In genomic region chr20:14950633-14951032, GRCh38 we compare ENCODE assay signal across 18 cellular contexts.
DNase-seq lines count a peak whose midpoint lies in the region; ATAC-seq, FAIRE-seq and TF ChIP-seq lines count a peak whose summit lies in the region.
"Had no signal": no experiment of that assay in that cellular context is flagged by ENCODE, and none has a peak within 500 bp of the region (broad histone marks: within the 10 kb centered on the region; RNA-seq: fewer than 3 reads in every experiment).

No MANE protein-coding gene starts in this region.

- no peaks in the 10 kb centered on the region for H3K36me3 ChIP-seq in uterus

- no peaks in the 10 kb centered on the region for H3K27me3 ChIP-seq in uterus

- DNase-seq in uterus, result peak in 1 of 2 donors; percentile 34
- DNase-seq in middle frontal gyrus (ENCODE audit: extremely low spot score, low spot score), result no peak
- DNase-seq in hepatic stellate cell (ENCODE audit: low spot score), result no peak
- DNase-seq: C1 segment of cervical spinal cord, HFFc6, NCI-H187 treated with DMSO at 0.1 percent for 48 hours, NCI-H446, NCI-H69, OCI-M1, SHP77 treated with DMSO at 0.1 percent for 48 hours had no signal

- FAIRE-seq in endometrium (lab: Jason Lieb, UNC), result peak; percentile 97
- FAIRE-seq: GM19239, K562 had no signal

- H3K4me3 ChIP-seq in uterus, result no peak overlapping the region
- H3K4me3 ChIP-seq: A549, K562 had no signal

- H3K27ac ChIP-seq in uterus, result peak overlapping the region; percentile 78 to 81
- H3K27ac ChIP-seq: HL-60 had no signal

- no peaks in the 10 kb centered on the region for H3K9me3 ChIP-seq in uterus
- H3K9me3 ChIP-seq: A549 had no signal

- TF ChIP-seq CTCF in uterus (IDR thresholded peaks at IDR 0.05), result no peak

- TF ChIP-seq POLR2A in uterus (IDR thresholded peaks at IDR 0.05), result no peak

- intact Hi-C loops in uterus (cut with DNase I; ENCODE audit: low total_unique reads), result no loop called here

- peak; percentile 22 for ATAC-seq in GM19395 (IDR thresholded peaks at IDR 0.05; ENCODE audit: unreplicated experiment)
- peak; percentile 6 for ATAC-seq in HG02970 (IDR thresholded peaks at IDR 0.05; ENCODE audit: low FRiP score, unreplicated experiment)
- ATAC-seq in HG03342 (IDR thresholded peaks at IDR 0.05; ENCODE audit: unreplicated experiment), result no peak
- ATAC-seq: A549, K562 had no signal

- no peaks in the 10 kb centered on the region for H3K4me1 ChIP-seq in uterus
